In genomic region chr16:68529931-68530667, GRCh38 we compare ENCODE assay signal across 1 cellular context.
TF ChIP-seq lines count a peak whose summit lies in the region.

No MANE protein-coding gene starts in this region.

TF ChIP-seq in WTC11, 78 proteins besides CTCF, POLR2A, EP300 and RAD21 (continued from another document):
- TF ChIP-seq ATF2 (CRISPR knock-in tag; IDR thresholded peaks at IDR 0.05; ENCODE audit: borderline replicate concordance, low read depth), result peak; percentile 88
- TF ChIP-seq GABPB1 (CRISPR knock-in tag; IDR thresholded peaks at IDR 0.05), result peak; percentile 81; the same call in 1 of the 2 replicates
- peak; percentile 98 for TF ChIP-seq HMGXB4 (CRISPR knock-in tag; IDR thresholded peaks at IDR 0.05)
- TF ChIP-seq, protein P1, sequence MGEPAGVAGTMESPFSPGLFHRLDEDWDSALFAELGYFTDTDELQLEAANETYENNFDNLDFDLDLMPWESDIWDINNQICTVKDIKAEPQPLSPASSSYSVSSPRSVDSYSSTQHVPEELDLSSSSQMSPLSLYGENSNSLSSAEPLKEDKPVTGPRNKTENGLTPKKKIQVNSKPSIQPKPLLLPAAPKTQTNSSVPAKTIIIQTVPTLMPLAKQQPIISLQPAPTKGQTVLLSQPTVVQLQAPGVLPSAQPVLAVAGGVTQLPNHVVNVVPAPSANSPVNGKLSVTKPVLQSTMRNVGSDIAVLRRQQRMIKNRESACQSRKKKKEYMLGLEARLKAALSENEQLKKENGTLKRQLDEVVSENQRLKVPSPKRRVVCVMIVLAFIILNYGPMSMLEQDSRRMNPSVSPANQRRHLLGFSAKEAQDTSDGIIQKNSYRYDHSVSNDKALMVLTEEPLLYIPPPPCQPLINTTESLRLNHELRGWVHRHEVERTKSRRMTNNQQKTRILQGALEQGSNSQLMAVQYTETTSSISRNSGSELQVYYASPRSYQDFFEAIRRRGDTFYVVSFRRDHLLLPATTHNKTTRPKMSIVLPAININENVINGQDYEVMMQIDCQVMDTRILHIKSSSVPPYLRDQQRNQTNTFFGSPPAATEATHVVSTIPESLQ (CRISPR knock-in tag; IDR thresholded peaks at IDR 0.05), result peak; percentile 79
- peak; percentile 93 for TF ChIP-seq ZNF121 (CRISPR knock-in tag; IDR thresholded peaks at IDR 0.05)
- TF ChIP-seq ETV6 (CRISPR knock-in tag; IDR thresholded peaks at IDR 0.05), result peak; percentile 97
- TF ChIP-seq CREM (CRISPR knock-in tag; IDR thresholded peaks at IDR 0.05), result peak; percentile 88
- TF ChIP-seq ZSCAN18 (CRISPR knock-in tag; IDR thresholded peaks at IDR 0.05), result no peak
- peak; percentile 92; the same call in 1 of the 2 replicates for TF ChIP-seq ATF1 (CRISPR knock-in tag; IDR thresholded peaks at IDR 0.05)
- TF ChIP-seq, protein P2, sequence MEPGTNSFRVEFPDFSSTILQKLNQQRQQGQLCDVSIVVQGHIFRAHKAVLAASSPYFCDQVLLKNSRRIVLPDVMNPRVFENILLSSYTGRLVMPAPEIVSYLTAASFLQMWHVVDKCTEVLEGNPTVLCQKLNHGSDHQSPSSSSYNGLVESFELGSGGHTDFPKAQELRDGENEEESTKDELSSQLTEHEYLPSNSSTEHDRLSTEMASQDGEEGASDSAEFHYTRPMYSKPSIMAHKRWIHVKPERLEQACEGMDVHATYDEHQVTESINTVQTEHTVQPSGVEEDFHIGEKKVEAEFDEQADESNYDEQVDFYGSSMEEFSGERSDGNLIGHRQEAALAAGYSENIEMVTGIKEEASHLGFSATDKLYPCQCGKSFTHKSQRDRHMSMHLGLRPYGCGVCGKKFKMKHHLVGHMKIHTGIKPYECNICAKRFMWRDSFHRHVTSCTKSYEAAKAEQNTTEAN (CRISPR knock-in tag; IDR thresholded peaks at IDR 0.05), result peak; percentile 98
- TF ChIP-seq SMAD4 (CRISPR knock-in tag; IDR thresholded peaks at IDR 0.05), result 0 out of 2 replicates have a peak, but pooled peaks have one; percentile 57
- peak; percentile 98; the same call in 1 of the 2 replicates for TF ChIP-seq ZNF232 (CRISPR knock-in tag; IDR thresholded peaks at IDR 0.05)
- TF ChIP-seq JUN (CRISPR knock-in tag; IDR thresholded peaks at IDR 0.05), result no peak
- TF ChIP-seq, protein P3, sequence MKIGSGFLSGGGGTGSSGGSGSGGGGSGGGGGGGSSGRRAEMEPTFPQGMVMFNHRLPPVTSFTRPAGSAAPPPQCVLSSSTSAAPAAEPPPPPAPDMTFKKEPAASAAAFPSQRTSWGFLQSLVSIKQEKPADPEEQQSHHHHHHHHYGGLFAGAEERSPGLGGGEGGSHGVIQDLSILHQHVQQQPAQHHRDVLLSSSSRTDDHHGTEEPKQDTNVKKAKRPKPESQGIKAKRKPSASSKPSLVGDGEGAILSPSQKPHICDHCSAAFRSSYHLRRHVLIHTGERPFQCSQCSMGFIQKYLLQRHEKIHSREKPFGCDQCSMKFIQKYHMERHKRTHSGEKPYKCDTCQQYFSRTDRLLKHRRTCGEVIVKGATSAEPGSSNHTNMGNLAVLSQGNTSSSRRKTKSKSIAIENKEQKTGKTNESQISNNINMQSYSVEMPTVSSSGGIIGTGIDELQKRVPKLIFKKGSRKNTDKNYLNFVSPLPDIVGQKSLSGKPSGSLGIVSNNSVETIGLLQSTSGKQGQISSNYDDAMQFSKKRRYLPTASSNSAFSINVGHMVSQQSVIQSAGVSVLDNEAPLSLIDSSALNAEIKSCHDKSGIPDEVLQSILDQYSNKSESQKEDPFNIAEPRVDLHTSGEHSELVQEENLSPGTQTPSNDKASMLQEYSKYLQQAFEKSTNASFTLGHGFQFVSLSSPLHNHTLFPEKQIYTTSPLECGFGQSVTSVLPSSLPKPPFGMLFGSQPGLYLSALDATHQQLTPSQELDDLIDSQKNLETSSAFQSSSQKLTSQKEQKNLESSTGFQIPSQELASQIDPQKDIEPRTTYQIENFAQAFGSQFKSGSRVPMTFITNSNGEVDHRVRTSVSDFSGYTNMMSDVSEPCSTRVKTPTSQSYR (CRISPR knock-in tag; IDR thresholded peaks at IDR 0.05), result peak; percentile 93; the same call in 1 of the 2 replicates
- TF ChIP-seq SP1 (CRISPR knock-in tag; conservative IDR thresholded peaks at IDR 0.05), result peak; percentile 81
- TF ChIP-seq USF2 (CRISPR knock-in tag; IDR thresholded peaks at IDR 0.05), result peak; percentile 50; the same call in 1 of the 2 replicates
- no peak for TF ChIP-seq PRRX2 (CRISPR knock-in tag; IDR thresholded peaks at IDR 0.05)
- TF ChIP-seq, protein P4, sequence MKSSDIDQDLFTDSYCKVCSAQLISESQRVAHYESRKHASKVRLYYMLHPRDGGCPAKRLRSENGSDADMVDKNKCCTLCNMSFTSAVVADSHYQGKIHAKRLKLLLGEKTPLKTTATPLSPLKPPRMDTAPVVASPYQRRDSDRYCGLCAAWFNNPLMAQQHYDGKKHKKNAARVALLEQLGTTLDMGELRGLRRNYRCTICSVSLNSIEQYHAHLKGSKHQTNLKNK (CRISPR knock-in tag; IDR thresholded peaks at IDR 0.05), result no peak
- TF ChIP-seq RORB (CRISPR knock-in tag; IDR thresholded peaks at IDR 0.05), result no peak
- TF ChIP-seq, protein P5, sequence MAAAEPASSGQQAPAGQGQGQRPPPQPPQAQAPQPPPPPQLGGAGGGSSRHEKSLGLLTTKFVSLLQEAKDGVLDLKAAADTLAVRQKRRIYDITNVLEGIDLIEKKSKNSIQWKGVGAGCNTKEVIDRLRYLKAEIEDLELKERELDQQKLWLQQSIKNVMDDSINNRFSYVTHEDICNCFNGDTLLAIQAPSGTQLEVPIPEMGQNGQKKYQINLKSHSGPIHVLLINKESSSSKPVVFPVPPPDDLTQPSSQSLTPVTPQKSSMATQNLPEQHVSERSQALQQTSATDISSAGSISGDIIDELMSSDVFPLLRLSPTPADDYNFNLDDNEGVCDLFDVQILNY (CRISPR knock-in tag; IDR thresholded peaks at IDR 0.05), result peak; percentile 100
- TF ChIP-seq, protein P6, sequence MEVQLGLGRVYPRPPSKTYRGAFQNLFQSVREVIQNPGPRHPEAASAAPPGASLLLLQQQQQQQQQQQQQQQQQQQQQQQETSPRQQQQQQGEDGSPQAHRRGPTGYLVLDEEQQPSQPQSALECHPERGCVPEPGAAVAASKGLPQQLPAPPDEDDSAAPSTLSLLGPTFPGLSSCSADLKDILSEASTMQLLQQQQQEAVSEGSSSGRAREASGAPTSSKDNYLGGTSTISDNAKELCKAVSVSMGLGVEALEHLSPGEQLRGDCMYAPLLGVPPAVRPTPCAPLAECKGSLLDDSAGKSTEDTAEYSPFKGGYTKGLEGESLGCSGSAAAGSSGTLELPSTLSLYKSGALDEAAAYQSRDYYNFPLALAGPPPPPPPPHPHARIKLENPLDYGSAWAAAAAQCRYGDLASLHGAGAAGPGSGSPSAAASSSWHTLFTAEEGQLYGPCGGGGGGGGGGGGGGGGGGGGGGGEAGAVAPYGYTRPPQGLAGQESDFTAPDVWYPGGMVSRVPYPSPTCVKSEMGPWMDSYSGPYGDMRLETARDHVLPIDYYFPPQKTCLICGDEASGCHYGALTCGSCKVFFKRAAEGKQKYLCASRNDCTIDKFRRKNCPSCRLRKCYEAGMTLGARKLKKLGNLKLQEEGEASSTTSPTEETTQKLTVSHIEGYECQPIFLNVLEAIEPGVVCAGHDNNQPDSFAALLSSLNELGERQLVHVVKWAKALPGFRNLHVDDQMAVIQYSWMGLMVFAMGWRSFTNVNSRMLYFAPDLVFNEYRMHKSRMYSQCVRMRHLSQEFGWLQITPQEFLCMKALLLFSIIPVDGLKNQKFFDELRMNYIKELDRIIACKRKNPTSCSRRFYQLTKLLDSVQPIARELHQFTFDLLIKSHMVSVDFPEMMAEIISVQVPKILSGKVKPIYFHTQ (CRISPR knock-in tag; IDR thresholded peaks at IDR 0.05), result no peak
- TF ChIP-seq, protein P7, sequence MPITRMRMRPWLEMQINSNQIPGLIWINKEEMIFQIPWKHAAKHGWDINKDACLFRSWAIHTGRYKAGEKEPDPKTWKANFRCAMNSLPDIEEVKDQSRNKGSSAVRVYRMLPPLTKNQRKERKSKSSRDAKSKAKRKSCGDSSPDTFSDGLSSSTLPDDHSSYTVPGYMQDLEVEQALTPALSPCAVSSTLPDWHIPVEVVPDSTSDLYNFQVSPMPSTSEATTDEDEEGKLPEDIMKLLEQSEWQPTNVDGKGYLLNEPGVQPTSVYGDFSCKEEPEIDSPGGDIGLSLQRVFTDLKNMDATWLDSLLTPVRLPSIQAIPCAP (CRISPR knock-in tag; IDR thresholded peaks at IDR 0.05), result peak; percentile 94
- TF ChIP-seq ZNF671 (CRISPR knock-in tag; IDR thresholded peaks at IDR 0.05), result no peak
- TF ChIP-seq ZBTB21 (CRISPR knock-in tag; IDR thresholded peaks at IDR 0.05; ENCODE audit: borderline replicate concordance), result peak; percentile 87
- no peak for TF ChIP-seq HMGA2 (CRISPR knock-in tag; IDR thresholded peaks at IDR 0.05)
- TF ChIP-seq, protein P8, sequence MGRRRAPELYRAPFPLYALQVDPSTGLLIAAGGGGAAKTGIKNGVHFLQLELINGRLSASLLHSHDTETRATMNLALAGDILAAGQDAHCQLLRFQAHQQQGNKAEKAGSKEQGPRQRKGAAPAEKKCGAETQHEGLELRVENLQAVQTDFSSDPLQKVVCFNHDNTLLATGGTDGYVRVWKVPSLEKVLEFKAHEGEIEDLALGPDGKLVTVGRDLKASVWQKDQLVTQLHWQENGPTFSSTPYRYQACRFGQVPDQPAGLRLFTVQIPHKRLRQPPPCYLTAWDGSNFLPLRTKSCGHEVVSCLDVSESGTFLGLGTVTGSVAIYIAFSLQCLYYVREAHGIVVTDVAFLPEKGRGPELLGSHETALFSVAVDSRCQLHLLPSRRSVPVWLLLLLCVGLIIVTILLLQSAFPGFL (CRISPR knock-in tag; IDR thresholded peaks at IDR 0.05; ENCODE audit: borderline replicate concordance), result peak; percentile 93
- TF ChIP-seq TCF7 (CRISPR knock-in tag; IDR thresholded peaks at IDR 0.05; ENCODE audit: low read depth), result peak; percentile 95
- TF ChIP-seq ZNF138 (CRISPR knock-in tag; conservative IDR thresholded peaks at IDR 0.05), result peak; percentile 97
- peak; percentile 98 for TF ChIP-seq ESRRA (CRISPR knock-in tag; IDR thresholded peaks at IDR 0.05; ENCODE audit: borderline replicate concordance)
- TF ChIP-seq, protein P9, sequence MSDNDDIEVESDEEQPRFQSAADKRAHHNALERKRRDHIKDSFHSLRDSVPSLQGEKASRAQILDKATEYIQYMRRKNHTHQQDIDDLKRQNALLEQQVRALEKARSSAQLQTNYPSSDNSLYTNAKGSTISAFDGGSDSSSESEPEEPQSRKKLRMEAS (CRISPR knock-in tag; IDR thresholded peaks at IDR 0.05), result peak; percentile 100
- TF ChIP-seq TEAD1 (CRISPR knock-in tag; IDR thresholded peaks at IDR 0.05), result peak; percentile 97
- TF ChIP-seq, protein P10, sequence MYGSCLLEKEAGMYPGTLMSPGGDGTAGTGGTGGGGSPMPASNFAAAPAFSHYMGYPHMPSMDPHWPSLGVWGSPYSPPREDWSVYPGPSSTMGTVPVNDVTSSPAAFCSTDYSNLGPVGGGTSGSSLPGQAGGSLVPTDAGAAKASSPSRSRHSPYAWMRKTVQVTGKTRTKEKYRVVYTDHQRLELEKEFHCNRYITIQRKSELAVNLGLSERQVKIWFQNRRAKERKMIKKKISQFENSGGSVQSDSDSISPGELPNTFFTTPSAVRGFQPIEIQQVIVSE (CRISPR knock-in tag; IDR thresholded peaks at IDR 0.05; ENCODE audit: borderline replicate concordance), result no peak
- TF ChIP-seq GRHL2 (CRISPR knock-in tag; IDR thresholded peaks at IDR 0.05; ENCODE audit: insufficient replicate concordance, severe bottlenecking), result no peak
